ENCODE assay signal across 28 cellular contexts in the genomic region with DNA sequence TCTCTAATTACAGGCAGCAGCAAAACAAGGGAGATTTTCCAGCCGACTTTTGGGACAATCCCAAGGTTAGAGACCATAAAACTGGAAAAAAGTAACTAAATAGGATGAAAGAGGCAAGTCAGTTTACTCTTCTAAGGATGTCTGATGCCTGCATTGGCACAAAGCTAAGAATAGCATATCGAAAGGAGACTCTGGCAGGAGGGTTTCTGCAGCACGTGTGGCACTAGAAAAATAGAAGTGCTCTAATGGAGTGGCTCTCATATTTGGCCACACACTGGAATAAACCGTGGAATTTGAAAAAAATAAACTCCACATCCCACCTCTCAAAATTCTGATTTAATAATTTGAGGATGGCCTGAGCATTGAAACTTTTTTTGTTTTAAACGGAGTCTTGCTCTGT.
"Had no signal": no experiment of that assay in that cellular context is flagged by ENCODE, and none has a peak within 500 bp of the region (broad histone marks: within the 10 kb centered on the region; RNA-seq: fewer than 3 reads in every experiment).

No MANE protein-coding gene starts in this region.

- ATAC-seq: heart left ventricle; left cardiac atrium; left lobe of liver; mucosa of descending colon; naive thymus-derived CD4-positive, alpha-beta T cell; natural killer cell treated with Interleukin-12 subunit alpha and Interleukin-12 subunit beta and Interleukin-15 and Interleukin-18, amount 100 ng/mL, for 72 hours; pancreas; right cardiac atrium; sciatic nerve; stimulated activated effector memory CD8-positive, alpha-beta T cell treated with anti-CD3 and anti-CD28 coated beads, Interleukin-12 subunit alpha, Interleukin-12 subunit beta, amount 100 ng/mL, for 72 hours had no signal

- H3K36me3 Mint-ChIP-seq: naive thymus-derived CD4-positive, alpha-beta T cell; natural killer cell treated with Interleukin-12 subunit alpha and Interleukin-12 subunit beta and Interleukin-15 and Interleukin-18, amount 100 ng/mL, for 72 hours; stimulated activated effector memory CD8-positive, alpha-beta T cell treated with anti-CD3 and anti-CD28 coated beads, Interleukin-12 subunit alpha, Interleukin-12 subunit beta, amount 100 ng/mL, for 72 hours had no signal

- H3K27me3 Mint-ChIP-seq: stimulated activated naive CD8-positive, alpha-beta T cell treated with anti-CD3 and anti-CD28 coated beads, Interleukin-15, Interleukin-2, amounts not matched to agents 100 ng/mL and 50 ng/mL, for 24 hours had no signal

- H3K27ac ChIP-seq: heart left ventricle, pancreas, prostate gland, skin epidermis, suprapubic skin, thoracic aorta, tibial artery, vagina had no signal

- H3K27me3 ChIP-seq: heart left ventricle, pancreas, suprapubic skin, tibial artery, vagina had no signal

- H3K4me1 Mint-ChIP-seq: stimulated activated effector memory CD8-positive, alpha-beta T cell treated with anti-CD3 and anti-CD28 coated beads, Interleukin-12 subunit alpha, Interleukin-12 subunit beta, amount 100 ng/mL, for 72 hours had no signal

- DNase-seq: heart left ventricle; hypothalamus; islet precursor cell; left cardiac atrium; midbrain; mucosa of descending colon; naive thymus-derived CD4-positive, alpha-beta T cell; pancreas; posterior cingulate gyrus; retina; right cardiac atrium; stimulated activated CD4-positive, alpha-beta T cell treated with anti-CD3 and anti-CD28 coated beads, Interleukin-12 subunit alpha, Interleukin-12 subunit beta, amount 100 ng/mL, for 4 hours; stimulated activated CD4-positive, alpha-beta T cell treated with anti-CD3 and anti-CD28 coated beads, Interleukin-15, amount 100 ng/mL, for 24 hours; stimulated activated CD4-positive, alpha-beta T cell treated with anti-CD3 and anti-CD28 coated beads, Interleukin-4, amount 100 ng/mL, for 24 hours; stimulated activated naive CD4-positive, alpha-beta T cell; tibial artery; trophoblast cell had no signal

- H3K4me1 ChIP-seq: heart left ventricle, pancreas, prostate gland, suprapubic skin, tibial artery, vagina had no signal

- H3K4me3 Mint-ChIP-seq: naive thymus-derived CD4-positive, alpha-beta T cell; natural killer cell treated with Interleukin-12 subunit alpha and Interleukin-12 subunit beta and Interleukin-15 and Interleukin-18, amount 100 ng/mL, for 72 hours; stimulated activated effector memory CD8-positive, alpha-beta T cell treated with anti-CD3 and anti-CD28 coated beads, Interleukin-12 subunit alpha, Interleukin-12 subunit beta, amount 100 ng/mL, for 72 hours; stimulated activated naive CD8-positive, alpha-beta T cell treated with anti-CD3 and anti-CD28 coated beads, Interleukin-15, Interleukin-2, amounts not matched to agents 100 ng/mL and 50 ng/mL, for 24 hours had no signal

- H3K9me3 ChIP-seq: mucosa of descending colon, pancreas, prostate gland, suprapubic skin, thoracic aorta, tibial artery, vagina had no signal

- H3K9me3 Mint-ChIP-seq: natural killer cell treated with Interleukin-12 subunit alpha and Interleukin-12 subunit beta and Interleukin-15 and Interleukin-18, amount 100 ng/mL, for 72 hours; stimulated activated effector memory CD8-positive, alpha-beta T cell treated with anti-CD3 and anti-CD28 coated beads, Interleukin-12 subunit alpha, Interleukin-12 subunit beta, amount 100 ng/mL, for 72 hours had no signal

- H3K36me3 ChIP-seq: heart left ventricle, pancreas, prostate gland, suprapubic skin, thoracic aorta, tibial artery, vagina had no signal

- H3K27ac Mint-ChIP-seq: naive thymus-derived CD4-positive, alpha-beta T cell; natural killer cell treated with Interleukin-12 subunit alpha and Interleukin-12 subunit beta and Interleukin-15 and Interleukin-18, amount 100 ng/mL, for 72 hours; stimulated activated effector memory CD8-positive, alpha-beta T cell treated with anti-CD3 and anti-CD28 coated beads, Interleukin-12 subunit alpha, Interleukin-12 subunit beta, amount 100 ng/mL, for 72 hours; stimulated activated naive CD8-positive, alpha-beta T cell treated with anti-CD3 and anti-CD28 coated beads, Interleukin-15, Interleukin-2, amounts not matched to agents 100 ng/mL and 50 ng/mL, for 24 hours had no signal

- H3K4me3 ChIP-seq: heart left ventricle, lung, mucosa of descending colon, pancreas, prostate gland, skin epidermis, suprapubic skin, thoracic aorta, tibial artery, vagina had no signal
